In genomic region chr1:63835075-63835633, GRCh38 we compare ENCODE assay signal across 20 cellular contexts.
DNase-seq lines count a peak whose midpoint lies in the region; ATAC-seq, FAIRE-seq and TF ChIP-seq lines count a peak whose summit lies in the region.
"Had no signal": no experiment of that assay in that cellular context is flagged by ENCODE, and none has a peak within 500 bp of the region (broad histone marks: within the 10 kb centered on the region; RNA-seq: fewer than 3 reads in every experiment).

No MANE protein-coding gene starts in this region.

- H3K27me3 ChIP-seq in GM23338 (ENCODE audit: insufficient read depth) = no peaks in the 10 kb centered on the region
- no peaks in the 10 kb centered on the region for H3K27me3 ChIP-seq in bronchial epithelial cell (ENCODE audit: control insufficient read depth, insufficient read depth, low read length)
- H3K27me3 ChIP-seq: brain microvascular endothelial cell, esophagus squamous epithelium, left lung, ovary had no signal

- peaks cover 10% of the 10 kb centered on the region for H3K36me3 Mint-ChIP-seq in GM23338 (ENCODE audit: low read depth)
- H3K36me3 Mint-ChIP-seq: activated naive CD8-positive, alpha-beta T cell treated with anti-CD3 and anti-CD28 coated beads for 36 hours had no signal

- intact Hi-C loops in posterior vena cava (cut with DNase I) = no loop called here

- peaks cover 77% of the 10 kb centered on the region for H3K4me1 Mint-ChIP-seq in GM23338
- H3K4me1 Mint-ChIP-seq: activated CD4-positive, alpha-beta memory T cell treated with anti-CD3 and anti-CD28 coated beads, Interleukin-2, amount 10 ng/mL, durations not matched to agents 7 days and 5 days; activated naive CD8-positive, alpha-beta T cell treated with anti-CD3 and anti-CD28 coated beads for 36 hours had no signal

- no peaks in the 10 kb centered on the region for H3F3A ChIP-seq in GM23338 (replicated peaks; ENCODE audit: low read depth)

- ATAC-seq in GM23338 = no peak
- no peak for ATAC-seq in HG03521 (IDR thresholded peaks at IDR 0.05; ENCODE audit: unreplicated experiment)
- no peak for ATAC-seq in GM21825 (IDR thresholded peaks at IDR 0.05; ENCODE audit: unreplicated experiment)
- ATAC-seq: left lung had no signal

- peaks cover 81% of the 10 kb centered on the region for H3K4me1 ChIP-seq in GM23338 (ENCODE audit: insufficient read depth)
- H3K4me1 ChIP-seq: left lung had no signal

- H3K4me3 ChIP-seq in GM23338 (no peak overlapping the region), bronchial epithelial cell (ENCODE audit: low read depth, low read length) (no peak overlapping the region)
- H3K4me3 ChIP-seq: esophagus squamous epithelium, left lung, ovary had no signal

- H3K27me3 Mint-ChIP-seq in GM23338 (ENCODE audit: insufficient read depth, low read depth, poor library complexity) = peaks cover 2% of the 10 kb centered on the region
- H3K27me3 Mint-ChIP-seq: activated CD4-positive, alpha-beta memory T cell treated with anti-CD3 and anti-CD28 coated beads, Interleukin-2, amount 10 ng/mL, durations not matched to agents 7 days and 5 days had no signal

- peaks cover 33% of the 10 kb centered on the region for H4K20me1 ChIP-seq in GM23338 (replicated peaks; ENCODE audit: insufficient read depth)

- TF ChIP-seq CTCF in GM23338 (conservative IDR thresholded peaks at IDR 0.05; ENCODE audit: low read depth in 2 of 2) = no peak
- no peak for TF ChIP-seq CTCF in bronchial epithelial cell (IDR thresholded peaks at IDR 0.05; ENCODE audit: insufficient read depth, low read length, severe bottlenecking)

- FAIRE-seq in bronchial epithelial cell (lab: Jason Lieb, UNC) = no peak
- FAIRE-seq: small intestine had no signal

- H3K9me3 Mint-ChIP-seq in GM23338 = 0 out of 3 replicates have a peak, but pooled peaks cover 2% of the 10 kb centered on the region
- H3K9me3 Mint-ChIP-seq: activated CD4-positive, alpha-beta memory T cell treated with anti-CD3 and anti-CD28 coated beads, Interleukin-2, amount 10 ng/mL, durations not matched to agents 7 days and 5 days; activated naive CD8-positive, alpha-beta T cell treated with anti-CD3 and anti-CD28 coated beads for 36 hours had no signal

- H3K36me3 ChIP-seq in GM23338 (ENCODE audit: insufficient read depth) = no peaks in the 10 kb centered on the region
- H3K36me3 ChIP-seq in bronchial epithelial cell (ENCODE audit: control insufficient read depth, insufficient read depth, low read length) = no peaks in the 10 kb centered on the region
- H3K36me3 ChIP-seq: brain microvascular endothelial cell, esophagus squamous epithelium, left lung, ovary had no signal

- no peak overlapping the region for H3K4me3 Mint-ChIP-seq in GM23338
- H3K4me3 Mint-ChIP-seq: activated CD4-positive, alpha-beta memory T cell treated with anti-CD3 and anti-CD28 coated beads, Interleukin-2, amount 10 ng/mL, durations not matched to agents 7 days and 5 days; activated naive CD8-positive, alpha-beta T cell treated with anti-CD3 and anti-CD28 coated beads for 36 hours had no signal

- peak overlapping the region; percentile 53; the same call in 1 of the 2 replicates for H3K4me2 ChIP-seq in GM23338

- H2AFZ ChIP-seq in GM23338 = no peak overlapping the region

- no peak overlapping the region for H3K27ac Mint-ChIP-seq in GM23338
- H3K27ac Mint-ChIP-seq: activated CD4-positive, alpha-beta memory T cell treated with anti-CD3 and anti-CD28 coated beads, Interleukin-2, amount 10 ng/mL, durations not matched to agents 7 days and 5 days; activated naive CD8-positive, alpha-beta T cell treated with anti-CD3 and anti-CD28 coated beads for 36 hours had no signal

- H3K9me2 ChIP-seq in GM23338 (ENCODE audit: insufficient read depth) = no peaks in the 10 kb centered on the region

- no peak for DNase-seq in GM23338 (ENCODE audit: low spot score)
- DNase-seq in NCI-H2029 treated with DMSO at 0.1 percent for 48 hours (lab: John Stamatoyannopoulos, UW) = peak; percentile 26
- peak; percentile 17 for DNase-seq in bronchial epithelial cell (ENCODE audit: low read depth)
- peak; percentile 66 for DNase-seq in renal cortical epithelial cell (ENCODE audit: low read depth)
- no peak for DNase-seq in posterior vena cava (ENCODE audit: low spot score)
- DNase-seq: activated CD4-positive, alpha-beta memory T cell treated with anti-CD3 and anti-CD28 coated beads, Interleukin-2, amount 10 ng/mL, durations not matched to agents 7 days and 5 days; activated naive CD8-positive, alpha-beta T cell treated with anti-CD3 and anti-CD28 coated beads for 36 hours; activated T-cell treated with anti-CD3 and anti-CD28 coated beads, Interleukin-2, amount 50 U/mL, for 48 hours; brain microvascular endothelial cell; esophagus squamous epithelium; hippocampal formation; left lung; NCI-H146; NCI-H774; ovary; small intestine; SW 1271 had no signal

- H3K79me2 ChIP-seq in GM23338 (replicated peaks; ENCODE audit: insufficient read depth) = peaks cover 99% of the 10 kb centered on the region

- H3K27ac ChIP-seq in GM23338 (ENCODE audit: low read depth) = no peak overlapping the region
- H3K27ac ChIP-seq: brain microvascular endothelial cell, C4-2B, esophagus squamous epithelium, left lung, ovary had no signal

TF ChIP-seq in GM23338, 12 proteins besides CTCF, POLR2A, EP300 and RAD21 (continues in another document):
- TF ChIP-seq, protein P1, sequence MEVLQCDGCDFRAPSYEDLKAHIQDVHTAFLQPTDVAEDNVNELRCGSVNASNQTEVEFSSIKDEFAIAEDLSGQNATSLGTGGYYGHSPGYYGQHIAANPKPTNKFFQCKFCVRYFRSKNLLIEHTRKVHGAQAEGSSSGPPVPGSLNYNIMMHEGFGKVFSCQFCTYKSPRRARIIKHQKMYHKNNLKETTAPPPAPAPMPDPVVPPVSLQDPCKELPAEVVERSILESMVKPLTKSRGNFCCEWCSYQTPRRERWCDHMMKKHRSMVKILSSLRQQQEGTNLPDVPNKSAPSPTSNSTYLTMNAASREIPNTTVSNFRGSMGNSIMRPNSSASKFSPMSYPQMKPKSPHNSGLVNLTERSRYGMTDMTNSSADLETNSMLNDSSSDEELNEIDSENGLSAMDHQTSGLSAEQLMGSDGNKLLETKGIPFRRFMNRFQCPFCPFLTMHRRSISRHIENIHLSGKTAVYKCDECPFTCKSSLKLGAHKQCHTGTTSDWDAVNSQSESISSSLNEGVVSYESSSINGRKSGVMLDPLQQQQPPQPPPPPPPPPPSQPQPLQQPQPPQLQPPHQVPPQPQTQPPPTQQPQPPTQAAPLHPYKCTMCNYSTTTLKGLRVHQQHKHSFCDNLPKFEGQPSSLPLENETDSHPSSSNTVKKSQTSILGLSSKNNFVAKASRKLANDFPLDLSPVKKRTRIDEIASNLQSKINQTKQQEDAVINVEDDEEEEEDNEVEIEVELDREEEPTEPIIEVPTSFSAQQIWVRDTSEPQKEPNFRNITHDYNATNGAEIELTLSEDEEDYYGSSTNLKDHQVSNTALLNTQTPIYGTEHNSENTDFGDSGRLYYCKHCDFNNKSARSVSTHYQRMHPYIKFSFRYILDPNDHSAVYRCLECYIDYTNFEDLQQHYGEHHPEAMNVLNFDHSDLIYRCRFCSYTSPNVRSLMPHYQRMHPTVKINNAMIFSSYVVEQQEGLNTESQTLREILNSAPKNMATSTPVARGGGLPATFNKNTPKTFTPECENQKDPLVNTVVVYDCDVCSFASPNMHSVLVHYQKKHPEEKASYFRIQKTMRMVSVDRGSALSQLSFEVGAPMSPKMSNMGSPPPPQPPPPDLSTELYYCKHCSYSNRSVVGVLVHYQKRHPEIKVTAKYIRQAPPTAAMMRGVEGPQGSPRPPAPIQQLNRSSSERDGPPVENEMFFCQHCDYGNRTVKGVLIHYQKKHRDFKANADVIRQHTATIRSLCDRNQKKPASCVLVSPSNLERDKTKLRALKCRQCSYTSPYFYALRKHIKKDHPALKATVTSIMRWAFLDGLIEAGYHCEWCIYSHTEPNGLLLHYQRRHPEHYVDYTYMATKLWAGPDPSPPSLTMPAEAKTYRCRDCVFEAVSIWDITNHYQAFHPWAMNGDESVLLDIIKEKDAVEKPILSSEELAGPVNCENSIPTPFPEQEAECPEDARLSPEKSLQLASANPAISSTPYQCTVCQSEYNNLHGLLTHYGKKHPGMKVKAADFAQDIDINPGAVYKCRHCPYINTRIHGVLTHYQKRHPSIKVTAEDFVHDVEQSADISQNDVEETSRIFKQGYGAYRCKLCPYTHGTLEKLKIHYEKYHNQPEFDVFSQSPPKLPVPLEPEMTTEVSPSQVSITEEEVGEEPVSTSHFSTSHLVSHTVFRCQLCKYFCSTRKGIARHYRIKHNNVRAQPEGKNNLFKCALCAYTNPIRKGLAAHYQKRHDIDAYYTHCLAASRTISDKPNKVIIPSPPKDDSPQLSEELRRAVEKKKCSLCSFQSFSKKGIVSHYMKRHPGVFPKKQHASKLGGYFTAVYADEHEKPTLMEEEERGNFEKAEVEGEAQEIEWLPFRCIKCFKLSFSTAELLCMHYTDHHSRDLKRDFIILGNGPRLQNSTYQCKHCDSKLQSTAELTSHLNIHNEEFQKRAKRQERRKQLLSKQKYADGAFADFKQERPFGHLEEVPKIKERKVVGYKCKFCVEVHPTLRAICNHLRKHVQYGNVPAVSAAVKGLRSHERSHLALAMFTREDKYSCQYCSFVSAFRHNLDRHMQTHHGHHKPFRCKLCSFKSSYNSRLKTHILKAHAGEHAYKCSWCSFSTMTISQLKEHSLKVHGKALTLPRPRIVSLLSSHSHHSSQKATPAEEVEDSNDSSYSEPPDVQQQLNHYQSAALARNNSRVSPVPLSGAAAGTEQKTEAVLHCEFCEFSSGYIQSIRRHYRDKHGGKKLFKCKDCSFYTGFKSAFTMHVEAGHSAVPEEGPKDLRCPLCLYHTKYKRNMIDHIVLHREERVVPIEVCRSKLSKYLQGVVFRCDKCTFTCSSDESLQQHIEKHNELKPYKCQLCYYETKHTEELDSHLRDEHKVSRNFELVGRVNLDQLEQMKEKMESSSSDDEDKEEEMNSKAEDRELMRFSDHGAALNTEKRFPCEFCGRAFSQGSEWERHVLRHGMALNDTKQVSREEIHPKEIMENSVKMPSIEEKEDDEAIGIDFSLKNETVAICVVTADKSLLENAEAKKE (CRISPR knock-in tag; IDR thresholded peaks at IDR 0.05) = no peak
- no peak for TF ChIP-seq EZH2 (IDR thresholded peaks at IDR 0.05; ENCODE audit: low read depth, unreplicated experiment)
- no peak for TF ChIP-seq NANOG (IDR thresholded peaks at IDR 0.05; ENCODE audit: borderline replicate concordance)
- TF ChIP-seq ETS1 (IDR thresholded peaks at IDR 0.05) = no peak
- no peak for TF ChIP-seq POLR2AphosphoS5 (IDR thresholded peaks at IDR 0.05; ENCODE audit: low read depth)
- no peak for TF ChIP-seq EZH2phosphoT487 (IDR thresholded peaks at IDR 0.05; ENCODE audit: unreplicated experiment)

Comparison
In these comparisons a context has a peak if more than half of its experiments do, and no peak if none do; other contexts are left out.
1. DNase-seq: peak in NCI-H2029 treated with DMSO at 0.1 percent for 48 hours (single experiment), bronchial epithelial cell (single experiment) and renal cortical epithelial cell (single experiment); none in GM23338 (single experiment) and posterior vena cava (single experiment).